15 cellular contexts compared by ENCODE assay signal in the genomic region with DNA sequence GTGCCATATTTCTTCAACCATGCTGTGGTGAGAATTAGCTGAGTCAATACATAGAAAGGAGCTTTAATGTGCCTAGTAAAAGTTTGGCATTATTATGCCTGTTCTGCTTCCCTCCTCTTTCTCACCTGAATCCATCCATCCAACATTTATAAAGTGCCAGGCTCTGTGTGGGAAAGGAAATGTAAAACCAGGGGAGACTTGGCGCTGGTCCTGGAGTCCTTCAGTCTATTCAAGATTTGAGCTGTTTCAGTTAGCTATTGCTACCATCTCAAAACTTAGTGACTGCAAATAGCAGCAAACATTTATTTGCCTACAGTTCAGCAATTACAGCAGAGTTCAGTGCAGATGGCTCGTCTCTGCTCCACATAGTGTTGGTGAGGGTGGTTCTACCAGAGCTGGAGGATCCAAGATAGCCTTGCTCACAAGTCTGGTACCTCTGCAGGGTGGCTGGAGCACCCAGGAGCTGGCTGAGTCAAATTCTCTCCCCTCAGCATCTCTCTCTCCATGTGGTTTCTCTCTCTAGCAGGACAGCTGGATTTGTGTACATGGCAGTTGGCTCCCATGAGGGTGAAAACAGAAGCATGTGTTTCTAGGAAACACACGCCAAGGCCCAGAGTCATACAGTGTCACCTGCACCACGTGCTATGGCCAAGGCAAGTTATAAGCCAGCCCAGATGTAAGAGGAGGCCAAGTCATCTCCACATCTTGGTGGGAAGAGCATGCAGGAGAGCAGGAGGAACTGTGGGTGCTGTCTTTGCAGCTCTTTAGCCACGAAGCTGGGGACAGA.
"Had no signal": no experiment of that assay in that cellular context is flagged by ENCODE, and none has a peak within 500 bp of the region (broad histone marks: within the 10 kb centered on the region; RNA-seq: fewer than 3 reads in every experiment).

No MANE protein-coding gene starts in this region.

- H3K27me3 ChIP-seq: brain microvascular endothelial cell, dorsolateral prefrontal cortex, esophagus muscularis mucosa, gastrocnemius medialis, pancreas, stomach had no signal

- H3K27ac Mint-ChIP-seq: activated CD4-positive, alpha-beta memory T cell treated with anti-CD3 and anti-CD28 coated beads for 36 hours; activated naive CD8-positive, alpha-beta T cell; T-helper 2 cell treated with Interferon-gamma antibody and Interleukin-4, amounts not matched to agents 5 μg/mL and 100 μg/mL, for 36 hours had no signal

- H3K27ac ChIP-seq: brain microvascular endothelial cell, dorsolateral prefrontal cortex, esophagus muscularis mucosa, gastrocnemius medialis, pancreas, stomach, thoracic aorta had no signal

- H3K9me3 ChIP-seq: esophagus muscularis mucosa, gastrocnemius medialis, pancreas, stomach, thoracic aorta had no signal

- H3K36me3 Mint-ChIP-seq: activated CD4-positive, alpha-beta memory T cell treated with anti-CD3 and anti-CD28 coated beads for 36 hours; activated naive CD8-positive, alpha-beta T cell had no signal

- H3K27me3 Mint-ChIP-seq: activated CD4-positive, alpha-beta memory T cell treated with anti-CD3 and anti-CD28 coated beads for 36 hours; activated naive CD8-positive, alpha-beta T cell had no signal

- H3K4me3 Mint-ChIP-seq: activated CD4-positive, alpha-beta memory T cell treated with anti-CD3 and anti-CD28 coated beads for 36 hours; activated naive CD8-positive, alpha-beta T cell; activated T-cell treated with anti-CD3 and anti-CD28 coated beads, Interleukin-2, amount 50 U/mL, for 4 hours; T-helper 2 cell treated with Interferon-gamma antibody and Interleukin-4, amounts not matched to agents 5 μg/mL and 100 μg/mL, for 36 hours had no signal

- H3K36me3 ChIP-seq: brain microvascular endothelial cell, esophagus muscularis mucosa, gastrocnemius medialis, pancreas, stomach, thoracic aorta had no signal

- H3K9me3 Mint-ChIP-seq: activated CD4-positive, alpha-beta memory T cell treated with anti-CD3 and anti-CD28 coated beads for 36 hours; T-helper 2 cell treated with Interferon-gamma antibody and Interleukin-4, amounts not matched to agents 5 μg/mL and 100 μg/mL, for 36 hours had no signal

- ATAC-seq: activated T-cell treated with anti-CD3 and anti-CD28 coated beads, Interleukin-2, amount 50 U/mL, for 4 hours; gastrocnemius medialis had no signal

- H3K4me3 ChIP-seq: dorsolateral prefrontal cortex, esophagus muscularis mucosa, gastrocnemius medialis, pancreas, stomach, thoracic aorta had no signal

- DNase-seq: activated CD4-positive, alpha-beta memory T cell treated with anti-CD3 and anti-CD28 coated beads for 36 hours; activated CD4-positive, CD25-positive, alpha-beta regulatory T cell treated with anti-CD3 and anti-CD28 coated beads, Interleukin-2, amount 50 U/mL, for 72 hours; activated effector memory CD4-positive, alpha-beta T cell treated with anti-CD3 and anti-CD28 coated beads, Interleukin-2, amount 50 U/mL, for 16 hours; activated T-cell treated with anti-CD3 and anti-CD28 coated beads, Interleukin-2, amount 50 U/mL, for 4 hours; brain microvascular endothelial cell; gastrocnemius medialis; pancreas; stimulated activated CD4-positive, alpha-beta T cell treated with anti-CD3 and anti-CD28 coated beads, Interleukin-15, amount 100 ng/mL, for 24 hours; stimulated activated CD4-positive, alpha-beta T cell treated with anti-CD3 and anti-CD28 coated beads, Interleukin-4, amount 100 ng/mL, for 24 hours; stomach had no signal

- H3K4me1 ChIP-seq: esophagus muscularis mucosa, gastrocnemius medialis, pancreas, stomach had no signal
